Comparison of ENCODE assay signal across 10 cellular contexts in the genomic region with DNA sequence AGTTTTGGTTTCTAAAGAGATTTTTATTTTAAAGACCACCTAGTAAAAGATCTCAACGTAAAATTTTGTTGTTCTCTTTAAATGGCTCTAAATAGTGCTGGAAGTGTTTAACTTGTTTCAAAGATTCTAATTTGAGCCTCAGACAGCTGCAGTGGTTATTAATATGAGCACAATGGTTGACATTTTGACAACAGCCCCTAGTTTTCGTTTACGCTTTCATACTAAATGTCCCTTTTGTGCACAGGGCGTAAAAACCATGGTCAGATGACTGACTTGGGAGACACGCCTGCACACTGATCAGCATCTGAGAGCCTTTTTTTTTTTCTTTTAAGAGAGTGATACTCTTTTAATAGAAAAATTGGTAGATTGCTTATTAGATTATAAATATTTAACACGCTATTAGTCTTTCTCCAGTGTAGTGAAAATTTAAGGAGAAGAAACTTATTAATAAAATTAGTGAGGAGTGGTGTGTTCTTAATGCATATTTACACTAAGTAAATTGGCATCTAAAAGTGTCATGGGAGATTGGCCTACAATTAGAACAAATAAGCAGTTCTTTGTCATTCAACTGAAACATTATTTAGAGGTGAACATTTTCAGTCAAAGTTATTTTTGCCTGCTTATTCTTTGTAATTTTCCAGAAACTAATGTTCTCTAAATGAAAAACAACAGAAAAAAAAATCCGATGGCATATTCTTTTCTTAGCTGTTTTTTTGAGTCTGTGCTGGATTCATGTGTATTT.
DNase-seq lines count a peak whose midpoint lies in the region; ATAC-seq, FAIRE-seq and TF ChIP-seq lines count a peak whose summit lies in the region.
"Had no signal": no experiment of that assay in that cellular context is flagged by ENCODE, and none has a peak within 500 bp of the region (broad histone marks: within the 10 kb centered on the region; RNA-seq: fewer than 3 reads in every experiment).

No MANE protein-coding gene starts in this region.

- no TSS peak for BruUV-seq in HepG2 (replicated peaks; lab: Mats Ljungman, UMichigan)

- no peak for TF ChIP-seq CTCF in GM20000 (IDR thresholded peaks at IDR 0.05; ENCODE audit: extremely low read depth, missing control alignments)
- no peak for TF ChIP-seq CTCF in HepG2 (CRISPR knock-in tag; IDR thresholded peaks at IDR 0.05)

- no peaks in the 10 kb centered on the region for H3K79me2 ChIP-seq in HepG2 (ENCODE audit: insufficient read depth, low read length)

- H4K20me1 ChIP-seq in HepG2 (ENCODE audit: insufficient read depth, low read length) = no peaks in the 10 kb centered on the region

- H3K9me3 ChIP-seq in HepG2 (ENCODE audit: low read length) = peaks cover 11% of the 10 kb centered on the region

- 67% methylated on average over 7 of the region's 7 CpGs for WGBS in HepG2 (ENCODE audit: low lambda C conversion rate)

- TF ChIP-seq POLR2A in GM12891 (IDR thresholded peaks at IDR 0.05; ENCODE audit: low read depth, low read length) (no peak), HepG2 (IDR thresholded peaks at IDR 0.05; ENCODE audit: insufficient read depth in 1 of 2, low read depth in 2 of 2, low read length in 2 of 2) (no peak)

- H3K27me3 ChIP-seq in HepG2 (ENCODE audit: control insufficient read depth in 1 of 2, insufficient read depth in 2 of 2, low read length in 2 of 2) = no peaks in the 10 kb centered on the region

- in situ Hi-C loops in HepG2 (cut with HindIII; ENCODE audit: extremely low pct_ligation_motif_present, low pct_unique_long_range_greater_than_20kb) = no loop called here
- in situ Hi-C loops in KBM-7 (cut with MboI; ENCODE audit: low pct_unique_long_range_greater_than_20kb, low sequenced_read_pairs) = no loop called here

- intact Hi-C loops in HepG2 (cut with micrococcal nuclease; ENCODE audit: unreplicated experiment) = loop anchor here (1.0 kb wide), 3 partner anchors 14 to 44 kb away; no protein-coding TSS in a partner anchor

- no peak for DNase-seq in GM12891 (ENCODE audit: insufficient read length, low spot score)
- peak; percentile 41 for DNase-seq in GM20000 (ENCODE audit: low spot score)
- no peak for DNase-seq in HepG2 (ENCODE audit: low spot score)
- no peak for DNase-seq in islet precursor cell
- DNase-seq in NCI-H2196 treated with DMSO at 0.1 percent for 48 hours (lab: John Stamatoyannopoulos, UW; ENCODE audit: unreplicated experiment) = no peak
- DNase-seq in urothelium cell line (ENCODE audit: low spot score) = no peak
- DNase-seq in KBM-7 = no peak
- DNase-seq: nephron progenitor cell, PC-9 had no signal

- H3K36me3 ChIP-seq in HepG2 (replicated peaks in 1 of 2; ENCODE audit: control insufficient read depth in 1 of 2, insufficient read depth in 2 of 2, low read length in 2 of 2) = no peaks in the 10 kb centered on the region

- CTCF ChIA-PET in HepG2 (lab: Yijun Ruan, JAX; ENCODE audit: low intra/inter-chr PET ratio, low total read pairs) = no interaction called here

- TF ChIP-seq RAD21 in HepG2 (CRISPR knock-in tag; IDR thresholded peaks at IDR 0.05) = no peak

- H2AFZ ChIP-seq in HepG2 (ENCODE audit: low read length) = no peak overlapping the region
- H2AFZ ChIP-seq: PC-9 had no signal

- H3K4me1 ChIP-seq in HepG2 (ENCODE audit: insufficient read depth, low read length) = peaks cover 96% of the 10 kb centered on the region

- H3K4me2 ChIP-seq in HepG2 (ENCODE audit: low read depth, low read length) = peak overlapping the region; percentile 71
- H3K4me2 ChIP-seq: PC-9 had no signal

- TF ChIP-seq EP300 in HepG2 (IDR thresholded peaks at IDR 0.05; ENCODE audit: low read depth in 2 of 2, low read length in 2 of 2) (no peak), HepG2 (CRISPR knock-in tag; IDR thresholded peaks at IDR 0.05; ENCODE audit: borderline replicate concordance) (no peak)

- H3K27ac ChIP-seq in HepG2 (ENCODE audit: extremely low read length, insufficient read depth, low read length) = peak overlapping the region; percentile 89
- H3K27ac ChIP-seq: PC-9 had no signal

- POLR2A ChIA-PET in HepG2 (lab: Yijun Ruan, JAX) = interaction anchor here (0.9 to 4.8 kb wide), 11 partner anchors 9 to 186 kb away, joined by 3 to 136 read pairs (median 7); a partner anchor contains a TSS

- H3K9ac ChIP-seq in HepG2 (ENCODE audit: insufficient read depth, low read depth, low read length) = peak overlapping the region; percentile 58

- peak overlapping the region in 1 of 3 experiments; percentile 23; a peak in 1 of 6 replicates for H3K4me3 ChIP-seq in HepG2 (replicated peaks in 1 of 3; ENCODE audit: insufficient read depth in 1 of 3, low read depth in 2 of 3, low read length in 3 of 3)
- H3K4me3 ChIP-seq: PC-9 had no signal

- ATAC-seq in HG03280 (IDR thresholded peaks at IDR 0.05; ENCODE audit: unreplicated experiment) (peak; percentile 81), HepG2 (no peak)

- no peak for FAIRE-seq in GM12891 (lab: Jason Lieb, UNC)
- no peak for FAIRE-seq in HepG2 (lab: Jason Lieb, UNC)
- FAIRE-seq in urothelium cell line (lab: Jason Lieb, UNC) = no peak

TF ChIP-seq in GM12891, 5 proteins besides CTCF, POLR2A, EP300 and RAD21:
- TF ChIP-seq PAX5 (IDR thresholded peaks at IDR 0.05; ENCODE audit: insufficient read depth, low read length, severe bottlenecking) = peak; percentile 48
- no peak for TF ChIP-seq POLR2AphosphoS5 (IDR thresholded peaks at IDR 0.05; ENCODE audit: low read depth, low read length)
TF ChIP-seq in GM12891: peak in this region for 1.

TF ChIP-seq in HepG2, 621 proteins besides CTCF, POLR2A, EP300 and RAD21 (continues in another document):
- TF ChIP-seq ZNF577 (CRISPR knock-in tag; IDR thresholded peaks at IDR 0.05; ENCODE audit: borderline replicate concordance, low read depth) = no peak
- TF ChIP-seq HDAC1 (CRISPR knock-in tag; IDR thresholded peaks at IDR 0.05) = no peak
- TF ChIP-seq, protein P1, sequence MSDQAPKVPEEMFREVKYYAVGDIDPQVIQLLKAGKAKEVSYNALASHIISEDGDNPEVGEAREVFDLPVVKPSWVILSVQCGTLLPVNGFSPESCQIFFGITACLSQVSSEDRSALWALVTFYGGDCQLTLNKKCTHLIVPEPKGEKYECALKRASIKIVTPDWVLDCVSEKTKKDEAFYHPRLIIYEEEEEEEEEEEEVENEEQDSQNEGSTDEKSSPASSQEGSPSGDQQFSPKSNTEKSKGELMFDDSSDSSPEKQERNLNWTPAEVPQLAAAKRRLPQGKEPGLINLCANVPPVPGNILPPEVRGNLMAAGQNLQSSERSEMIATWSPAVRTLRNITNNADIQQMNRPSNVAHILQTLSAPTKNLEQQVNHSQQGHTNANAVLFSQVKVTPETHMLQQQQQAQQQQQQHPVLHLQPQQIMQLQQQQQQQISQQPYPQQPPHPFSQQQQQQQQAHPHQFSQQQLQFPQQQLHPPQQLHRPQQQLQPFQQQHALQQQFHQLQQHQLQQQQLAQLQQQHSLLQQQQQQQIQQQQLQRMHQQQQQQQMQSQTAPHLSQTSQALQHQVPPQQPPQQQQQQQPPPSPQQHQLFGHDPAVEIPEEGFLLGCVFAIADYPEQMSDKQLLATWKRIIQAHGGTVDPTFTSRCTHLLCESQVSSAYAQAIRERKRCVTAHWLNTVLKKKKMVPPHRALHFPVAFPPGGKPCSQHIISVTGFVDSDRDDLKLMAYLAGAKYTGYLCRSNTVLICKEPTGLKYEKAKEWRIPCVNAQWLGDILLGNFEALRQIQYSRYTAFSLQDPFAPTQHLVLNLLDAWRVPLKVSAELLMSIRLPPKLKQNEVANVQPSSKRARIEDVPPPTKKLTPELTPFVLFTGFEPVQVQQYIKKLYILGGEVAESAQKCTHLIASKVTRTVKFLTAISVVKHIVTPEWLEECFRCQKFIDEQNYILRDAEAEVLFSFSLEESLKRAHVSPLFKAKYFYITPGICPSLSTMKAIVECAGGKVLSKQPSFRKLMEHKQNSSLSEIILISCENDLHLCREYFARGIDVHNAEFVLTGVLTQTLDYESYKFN (CRISPR knock-in tag; conservative IDR thresholded peaks at IDR 0.05) = no peak
- TF ChIP-seq EEA1 (CRISPR knock-in tag; IDR thresholded peaks at IDR 0.05; ENCODE audit: borderline replicate concordance) = no peak
- TF ChIP-seq, protein P2, sequence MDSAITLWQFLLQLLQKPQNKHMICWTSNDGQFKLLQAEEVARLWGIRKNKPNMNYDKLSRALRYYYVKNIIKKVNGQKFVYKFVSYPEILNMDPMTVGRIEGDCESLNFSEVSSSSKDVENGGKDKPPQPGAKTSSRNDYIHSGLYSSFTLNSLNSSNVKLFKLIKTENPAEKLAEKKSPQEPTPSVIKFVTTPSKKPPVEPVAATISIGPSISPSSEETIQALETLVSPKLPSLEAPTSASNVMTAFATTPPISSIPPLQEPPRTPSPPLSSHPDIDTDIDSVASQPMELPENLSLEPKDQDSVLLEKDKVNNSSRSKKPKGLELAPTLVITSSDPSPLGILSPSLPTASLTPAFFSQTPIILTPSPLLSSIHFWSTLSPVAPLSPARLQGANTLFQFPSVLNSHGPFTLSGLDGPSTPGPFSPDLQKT (CRISPR knock-in tag; IDR thresholded peaks at IDR 0.05; ENCODE audit: borderline replicate concordance) = no peak
- TF ChIP-seq NFRKB (IDR thresholded peaks at IDR 0.05) = no peak
- TF ChIP-seq ZFP36L1 (CRISPR knock-in tag; IDR thresholded peaks at IDR 0.05) = no peak
- no peak for TF ChIP-seq SALL1 (CRISPR knock-in tag; IDR thresholded peaks at IDR 0.05)
- no peak for TF ChIP-seq ZNF883 (CRISPR knock-in tag; IDR thresholded peaks at IDR 0.05; ENCODE audit: not compliant biosample characterization)
- TF ChIP-seq ZNF292 (CRISPR knock-in tag; IDR thresholded peaks at IDR 0.05; ENCODE audit: borderline replicate concordance, low read depth) = no peak
